ENCODE assay signal across 15 cellular contexts in genomic region chr3:186024210-186024609, GRCh38.
A peak's percentile ranks its signal among the peaks of the same experiment; 100 is the strongest.
DNase-seq lines count a peak whose midpoint lies in the region; ATAC-seq and TF ChIP-seq lines count a peak whose summit lies in the region.
"Had no signal": no experiment of that assay in that cellular context is flagged by ENCODE, and none has a peak within 500 bp of the region (broad histone marks: within the 10 kb centered on the region; RNA-seq: fewer than 3 reads in every experiment).

No MANE protein-coding gene starts in this region.

- H3K4me1 ChIP-seq in ovary (ENCODE audit: insufficient read depth) (no peaks in the 10 kb centered on the region), upper lobe of right lung (no peaks in the 10 kb centered on the region)

- H3K4me3 ChIP-seq in ovary (no peak overlapping the region), upper lobe of right lung (no peak overlapping the region)

- no peak for TF ChIP-seq POLR2A in ovary (IDR thresholded peaks at IDR 0.05)

- DNase-seq in Right ventricle myocardium inferior (ENCODE audit: missing footprints) (no peak), cardiac septum (ENCODE audit: low spot score) (no peak), fibroblast of the conjunctiva (ENCODE audit: low read depth) (peak; percentile 30), ovary (peak in 4 of 5 donors; percentile 20 to 49 (median 22)), UCSD-AML1 (lab: John Stamatoyannopoulos, UW; ENCODE audit: unreplicated experiment) (no peak), Kasumi-1 (lab: John Stamatoyannopoulos, UW) (no peak), upper lobe of right lung (no peak)
- no peak for DNase-seq in stimulated activated naive CD4-positive, alpha-beta T cell treated with Interleukin-2 at 50 U/mL for 16 hours (lab: John Stamatoyannopoulos, UW)
- DNase-seq: CD8-positive, alpha-beta memory T cell; cortex of kidney; HCEC 1CT; MM.1S; NCI-H2081; stimulated activated CD4-positive, alpha-beta T cell treated with anti-CD3 and anti-CD28 coated beads, Interleukin-1b, Interleukin-23, amount 100 ng/mL, for 48 hours had no signal

- intact Hi-C loops in Right ventricle myocardium inferior (cut with DNase I) (no loop called here), cardiac septum (cut with DNase I) (no loop called here), ovary (cut with DNase I) (no loop called here), upper lobe of right lung (cut with DNase I) (no loop called here)

- no peak for TF ChIP-seq EP300 in ovary (IDR thresholded peaks at IDR 0.05)

- TF ChIP-seq CTCF in ovary (IDR thresholded peaks at IDR 0.05) (no peak), upper lobe of right lung (IDR thresholded peaks at IDR 0.05) (no peak)

- WGBS in ovary, 3 donors, result 3 to 11% (median 6%) methylated on average over 6 of the region's 6 CpGs

- H3K27me3 ChIP-seq in ovary, result no peaks in the 10 kb centered on the region
- no peaks in the 10 kb centered on the region for H3K27me3 ChIP-seq in upper lobe of right lung

- H3K9me3 ChIP-seq in ovary, result no peaks in the 10 kb centered on the region
- no peaks in the 10 kb centered on the region for H3K9me3 ChIP-seq in upper lobe of right lung

- H3K27ac ChIP-seq in ovary (no peak overlapping the region), upper lobe of right lung (no peak overlapping the region)
- H3K27ac ChIP-seq: 22Rv1 had no signal

- H3K36me3 ChIP-seq in ovary, result no peaks in the 10 kb centered on the region
- H3K36me3 ChIP-seq in upper lobe of right lung, result no peaks in the 10 kb centered on the region

- ATAC-seq in Right ventricle myocardium inferior (peak; percentile 75), upper lobe of right lung (no peak)

Comparison
In these comparisons a context has a peak if more than half of its experiments do, and no peak if none do; other contexts are left out.
1. DNase-seq: peak in fibroblast of the conjunctiva (single experiment) and ovary (4 of 5); none in Right ventricle myocardium inferior (single experiment), cardiac septum (single experiment), UCSD-AML1 (single experiment), Kasumi-1 (0 of 2), stimulated activated naive CD4-positive, alpha-beta T cell treated with Interleukin-2 at 50 U/mL for 16 hours (single experiment) and upper lobe of right lung (single experiment).